Comparison of ENCODE assay signal across 23 cellular contexts in genomic region chr12:84642201-84642600, GRCh38.
DNase-seq lines count a peak whose midpoint lies in the region; ATAC-seq and TF ChIP-seq lines count a peak whose summit lies in the region.
"Had no signal": no experiment of that assay in that cellular context is flagged by ENCODE, and none has a peak within 500 bp of the region (broad histone marks: within the 10 kb centered on the region; RNA-seq: fewer than 3 reads in every experiment).

No MANE protein-coding gene starts in this region.

- no peaks in the 10 kb centered on the region for H3K27me3 ChIP-seq in gastroesophageal sphincter
- H3K27me3 ChIP-seq: ovary, spleen, testis, vagina had no signal

- H3K4me1 Mint-ChIP-seq in activated T-cell treated with anti-CD3 and anti-CD28 coated beads, Interleukin-2, amount 50 U/mL, for 24 hours (ENCODE audit: low read depth): no peaks in the 10 kb centered on the region
- H3K4me1 Mint-ChIP-seq: CD14-positive monocyte had no signal

- intact Hi-C loops in left colon (cut with DNase I, micrococcal nuclease): no loop called here

- peak; percentile 54 for DNase-seq in AG09319 (ENCODE audit: extremely low read depth, low read depth)
- DNase-seq in NCI-H1092 treated with DMSO at 0.1 percent for 48 hours (lab: John Stamatoyannopoulos, UW): peak; percentile 53
- DNase-seq in NCI-H526 (lab: John Stamatoyannopoulos, UW): peak; percentile 92 to 97
- DNase-seq in fibroblast of mammary gland (ENCODE audit: low read depth): peak; percentile 33
- DNase-seq in activated T-cell treated with anti-CD3 and anti-CD28 coated beads, Interleukin-2, amount 50 U/mL, for 24 hours: no peak
- DNase-seq in left colon: no peak
- DNase-seq: foreskin melanocyte; H7; OCI-M1; ovary; spleen; stimulated activated CD4-positive, alpha-beta T cell treated with anti-CD3 and anti-CD28 coated beads, Interleukin-4, amount 100 ng/mL, for 24 hours; stimulated activated naive CD4-positive, alpha-beta T cell; T1000; testis had no signal

- H3K4me3 ChIP-seq in fibroblast of mammary gland (ENCODE audit: control insufficient read depth, low read depth, low read length) (no peak overlapping the region), gastroesophageal sphincter (no peak overlapping the region)
- H3K4me3 ChIP-seq: ovary, spleen, testis, vagina had no signal

- H3K4me3 Mint-ChIP-seq in activated T-cell treated with anti-CD3 and anti-CD28 coated beads, Interleukin-2, amount 50 U/mL, for 24 hours: no peak overlapping the region
- H3K4me3 Mint-ChIP-seq: activated naive CD8-positive, alpha-beta T cell; CD14-positive monocyte; natural killer cell treated with Interleukin-12 subunit alpha and Interleukin-12 subunit beta and Interleukin-15 and Interleukin-18, amount 100 ng/mL, for 72 hours; WTC11 had no signal

- no peaks in the 10 kb centered on the region for H3K9me3 ChIP-seq in gastroesophageal sphincter
- H3K9me3 ChIP-seq: ovary, spleen, testis, vagina had no signal

- H3K36me3 Mint-ChIP-seq in activated T-cell treated with anti-CD3 and anti-CD28 coated beads, Interleukin-2, amount 50 U/mL, for 24 hours (ENCODE audit: low read depth): no peaks in the 10 kb centered on the region
- H3K36me3 Mint-ChIP-seq: activated naive CD8-positive, alpha-beta T cell; CD14-positive monocyte; natural killer cell treated with Interleukin-12 subunit alpha and Interleukin-12 subunit beta and Interleukin-15 and Interleukin-18, amount 100 ng/mL, for 72 hours; WTC11 had no signal

- no peak overlapping the region for H3K27ac ChIP-seq in gastroesophageal sphincter
- H3K27ac ChIP-seq: KMS-11, ovary, spleen, testis, vagina had no signal

- no peak for ATAC-seq in GM18505 (IDR thresholded peaks at IDR 0.05; ENCODE audit: unreplicated experiment)
- no peak for ATAC-seq in gastroesophageal sphincter
- ATAC-seq in left colon: no peak
- ATAC-seq: natural killer cell treated with Interleukin-12 subunit alpha and Interleukin-12 subunit beta and Interleukin-15 and Interleukin-18, amount 100 ng/mL, for 72 hours; WTC11 had no signal

- TF ChIP-seq EP300 in gastroesophageal sphincter (IDR thresholded peaks at IDR 0.05): no peak

- no peaks in the 10 kb centered on the region for H3K9me3 Mint-ChIP-seq in activated T-cell treated with anti-CD3 and anti-CD28 coated beads, Interleukin-2, amount 50 U/mL, for 24 hours
- H3K9me3 Mint-ChIP-seq: CD14-positive monocyte; natural killer cell treated with Interleukin-12 subunit alpha and Interleukin-12 subunit beta and Interleukin-15 and Interleukin-18, amount 100 ng/mL, for 72 hours; WTC11 had no signal

- TF ChIP-seq POLR2A in GM18505 (IDR thresholded peaks at IDR 0.05; ENCODE audit: borderline replicate concordance, extremely low read depth, insufficient read depth, insufficient read length) (no peak), gastroesophageal sphincter (IDR thresholded peaks at IDR 0.05) (no peak)

- no peaks in the 10 kb centered on the region for H3K4me1 ChIP-seq in gastroesophageal sphincter
- H3K4me1 ChIP-seq: spleen, testis, vagina had no signal

- 17 to 22% methylated on average over 2 of the region's 2 CpGs for WGBS in gastroesophageal sphincter (ENCODE audit: low coverage in 1 of 2), 2 donors

- no peaks in the 10 kb centered on the region for H3K27me3 Mint-ChIP-seq in activated T-cell treated with anti-CD3 and anti-CD28 coated beads, Interleukin-2, amount 50 U/mL, for 24 hours
- H3K27me3 Mint-ChIP-seq: activated naive CD8-positive, alpha-beta T cell; natural killer cell treated with Interleukin-12 subunit alpha and Interleukin-12 subunit beta and Interleukin-15 and Interleukin-18, amount 100 ng/mL, for 72 hours had no signal

- no peak for TF ChIP-seq CTCF in AG09319 (IDR thresholded peaks at IDR 0.05; ENCODE audit: low read depth, low read length)
- no peak for TF ChIP-seq CTCF in fibroblast of mammary gland (conservative IDR thresholded peaks at IDR 0.05; ENCODE audit: control insufficient read depth, insufficient read depth, low read depth, low read length)
- no peak for TF ChIP-seq CTCF in gastroesophageal sphincter (IDR thresholded peaks at IDR 0.05)

- no peak overlapping the region for H3K27ac Mint-ChIP-seq in activated T-cell treated with anti-CD3 and anti-CD28 coated beads, Interleukin-2, amount 50 U/mL, for 24 hours
- H3K27ac Mint-ChIP-seq: activated naive CD8-positive, alpha-beta T cell; CD14-positive monocyte; natural killer cell treated with Interleukin-12 subunit alpha and Interleukin-12 subunit beta and Interleukin-15 and Interleukin-18, amount 100 ng/mL, for 72 hours; WTC11 had no signal

- no peaks in the 10 kb centered on the region for H3K36me3 ChIP-seq in gastroesophageal sphincter
- H3K36me3 ChIP-seq: ovary, spleen, vagina had no signal

Comparison
In these comparisons a context has a peak if more than half of its experiments do, and no peak if none do; other contexts are left out.
1. DNase-seq: peak in AG09319 (single experiment), NCI-H1092 treated with DMSO at 0.1 percent for 48 hours (single experiment), NCI-H526 (2 of 2) and fibroblast of mammary gland (single experiment); none in activated T-cell treated with anti-CD3 and anti-CD28 coated beads, Interleukin-2, amount 50 U/mL, for 24 hours (single experiment) and left colon (0 of 2).